ENCODE assay signal across 16 cellular contexts in the genomic region with DNA sequence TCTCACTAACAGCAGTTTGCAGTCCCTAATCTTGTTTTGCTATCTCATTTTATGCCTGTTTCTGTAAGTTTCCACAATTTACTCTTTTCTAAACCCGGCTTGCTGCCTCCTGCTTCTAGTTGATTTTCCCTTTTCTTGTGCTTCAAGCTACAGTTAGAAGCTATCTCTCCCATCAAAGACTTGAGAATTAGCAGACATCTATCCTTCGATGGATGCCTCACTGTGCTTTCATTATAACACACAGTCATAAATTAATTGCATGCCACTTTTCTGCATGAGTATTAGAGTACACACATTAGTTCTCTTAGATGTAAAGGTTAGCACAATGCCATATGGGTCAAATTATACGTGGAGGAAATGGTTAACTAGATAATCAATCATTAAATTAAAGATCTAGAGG. TPM values are rescaled to one million over a fixed set of nuclear protein-coding genes. Genes with fewer than 3 reads are reported as not detected.
A peak's percentile ranks its signal among the peaks of the same experiment; 100 is the strongest.
DNase-seq lines count a peak whose midpoint lies in the region; ATAC-seq, FAIRE-seq and TF ChIP-seq lines count a peak whose summit lies in the region.
"Had no signal": no experiment of that assay in that cellular context is flagged by ENCODE, and none has a peak within 500 bp of the region (broad histone marks: within the 10 kb centered on the region; RNA-seq: fewer than 3 reads in every experiment).

No MANE protein-coding gene starts in this region.

- H3K9me3 ChIP-seq in A673 (ENCODE audit: low read depth, low read length, poor library complexity, severe bottlenecking) (no peaks in the 10 kb centered on the region), SK-N-MC (ENCODE audit: low read depth, low read length) (no peaks in the 10 kb centered on the region), iPS-20b (ENCODE audit: insufficient read depth, low read depth, low read length) (no peaks in the 10 kb centered on the region), pancreas (no peaks in the 10 kb centered on the region)
- no peaks in the 10 kb centered on the region for H3K9me3 ChIP-seq in CD4-positive, alpha-beta T cell (ENCODE audit: control insufficient read depth, low read length)
- H3K9me3 ChIP-seq: neutrophil, suprapubic skin had no signal

- no peak for TF ChIP-seq CTCF in A673 (conservative IDR thresholded peaks at IDR 0.05; ENCODE audit: low read depth, low read length)
- no peak for TF ChIP-seq CTCF in CD4-positive, alpha-beta T cell (IDR thresholded peaks at IDR 0.05)
- TF ChIP-seq CTCF in omental fat pad (IDR thresholded peaks at IDR 0.05), result no peak
- no peak for TF ChIP-seq CTCF in activated CD8-positive, alpha-beta T cell treated with anti-CD3 and anti-CD28 coated beads for 36 hours (IDR thresholded peaks at IDR 0.05)
- no peak for TF ChIP-seq CTCF in pancreas (IDR thresholded peaks at IDR 0.05)

- H3K27me3 ChIP-seq in A673 (replicated peaks; ENCODE audit: insufficient read depth, low read depth, low read length, poor library complexity) (no peaks in the 10 kb centered on the region), iPS-20b (ENCODE audit: insufficient read depth, low read length) (no peaks in the 10 kb centered on the region), pancreas (no peaks in the 10 kb centered on the region)
- H3K27me3 ChIP-seq in CD4-positive, alpha-beta T cell (ENCODE audit: control insufficient read depth, insufficient read depth, low read length), result no peaks in the 10 kb centered on the region
- H3K27me3 ChIP-seq: neutrophil, suprapubic skin had no signal

- WGBS in pancreas, 2 donors, result 40% methylated on average over 3 of the region's 3 CpGs

- H3K9me3 Mint-ChIP-seq in CD4-positive, alpha-beta T cell, result peaks cover 3% of the 10 kb centered on the region
- H3K9me3 Mint-ChIP-seq in activated CD8-positive, alpha-beta T cell treated with anti-CD3 and anti-CD28 coated beads for 36 hours, result no peaks in the 10 kb centered on the region

- H3K36me3 ChIP-seq in A673 (ENCODE audit: insufficient read depth, low read length, poor library complexity, severe bottlenecking) (no peaks in the 10 kb centered on the region), SK-N-MC (ENCODE audit: insufficient read depth, low read length) (no peaks in the 10 kb centered on the region), iPS-20b (ENCODE audit: insufficient read depth, low read depth, low read length) (no peaks in the 10 kb centered on the region), pancreas (no peaks in the 10 kb centered on the region)
- H3K36me3 ChIP-seq: neutrophil, suprapubic skin had no signal

- peak overlapping the region; percentile 9 for H3K4me3 ChIP-seq in A673 (ENCODE audit: low read depth, low read length, poor library complexity, severe bottlenecking)
- peak overlapping the region; percentile 62 for H3K4me3 ChIP-seq in SK-N-MC
- H3K4me3 ChIP-seq in iPS-20b (ENCODE audit: low read length), result no peak overlapping the region
- H3K4me3 ChIP-seq in pancreas, result no peak overlapping the region
- H3K4me3 ChIP-seq: suprapubic skin had no signal

- intact Hi-C loops in A673 (cut with micrococcal nuclease; ENCODE audit: unreplicated experiment), result no loop called here
- intact Hi-C loops in CD4-positive, alpha-beta T cell (cut with DNase I, micrococcal nuclease), result no loop called here
- intact Hi-C loops in activated CD8-positive, alpha-beta T cell treated with anti-CD3 and anti-CD28 coated beads for 36 hours (cut with micrococcal nuclease), result no loop called here
- intact Hi-C loops in pancreas (cut with DNase I), result no loop called here

- POLR2A ChIA-PET in A673 (lab: Charles Lee; ENCODE audit: low non-redundant PET), result interaction anchor here (0.6 kb wide), 1 partner anchor 9 kb away, joined by 3 read pairs; no protein-coding TSS in a partner anchor
- POLR2A ChIA-PET in CD4-positive, alpha-beta T cell (lab: Charles Lee), result no interaction called here
- POLR2A ChIA-PET in activated CD8-positive, alpha-beta T cell treated with anti-CD3 and anti-CD28 coated beads for 36 hours (lab: Charles Lee), result no interaction called here

- no peak overlapping the region for H3K27ac Mint-ChIP-seq in CD4-positive, alpha-beta T cell
- H3K27ac Mint-ChIP-seq in activated CD8-positive, alpha-beta T cell treated with anti-CD3 and anti-CD28 coated beads for 36 hours, result no peak overlapping the region
- H3K27ac Mint-ChIP-seq: activated naive CD8-positive, alpha-beta T cell; CD14-positive monocyte had no signal

- H3K4me1 Mint-ChIP-seq in CD4-positive, alpha-beta T cell (ENCODE audit: low read depth), result no peaks in the 10 kb centered on the region
- no peaks in the 10 kb centered on the region for H3K4me1 Mint-ChIP-seq in activated CD8-positive, alpha-beta T cell treated with anti-CD3 and anti-CD28 coated beads for 36 hours (ENCODE audit: low read depth)
- H3K4me1 Mint-ChIP-seq: CD14-positive monocyte had no signal

- no peak overlapping the region for H3K4me3 Mint-ChIP-seq in CD4-positive, alpha-beta T cell
- no peak overlapping the region for H3K4me3 Mint-ChIP-seq in activated CD8-positive, alpha-beta T cell treated with anti-CD3 and anti-CD28 coated beads for 36 hours
- H3K4me3 Mint-ChIP-seq: activated naive CD8-positive, alpha-beta T cell; CD14-positive monocyte had no signal

- DNase-seq in A673 (ENCODE audit: low spot score) (peak; percentile 52), HT-29 (ENCODE audit: low spot score) (peak; percentile 53), SK-N-MC (ENCODE audit: low read depth, low spot score) (no peak), omental fat pad (ENCODE audit: low spot score) (no peak), pancreas (no peak)
- DNase-seq in CD4-positive, alpha-beta T cell, result no peak
- no peak for DNase-seq in activated CD8-positive, alpha-beta T cell treated with anti-CD3 and anti-CD28 coated beads for 36 hours
- DNase-seq: DMS79 treated with DMSO at 0.1 percent for 48 hours, foreskin fibroblast, left cardiac atrium, NCI-H774 had no signal

- no peaks in the 10 kb centered on the region for H3K36me3 Mint-ChIP-seq in CD4-positive, alpha-beta T cell (ENCODE audit: low read depth)
- H3K36me3 Mint-ChIP-seq in activated CD8-positive, alpha-beta T cell treated with anti-CD3 and anti-CD28 coated beads for 36 hours (ENCODE audit: low read depth), result no peaks in the 10 kb centered on the region
- H3K36me3 Mint-ChIP-seq: CD14-positive monocyte had no signal

- BruUV-seq in A673 (replicated peaks; lab: Mats Ljungman, UMichigan), result no TSS peak

- no peaks in the 10 kb centered on the region for H3K27me3 Mint-ChIP-seq in CD4-positive, alpha-beta T cell
- H3K27me3 Mint-ChIP-seq in activated CD8-positive, alpha-beta T cell treated with anti-CD3 and anti-CD28 coated beads for 36 hours, result no peaks in the 10 kb centered on the region
- H3K27me3 Mint-ChIP-seq: activated naive CD8-positive, alpha-beta T cell had no signal

- ATAC-seq in CD4-positive, alpha-beta T cell (ENCODE audit: poor library complexity), result no peak
- ATAC-seq in omental fat pad (ENCODE audit: low FRiP score), result no peak
- ATAC-seq in activated CD8-positive, alpha-beta T cell treated with anti-CD3 and anti-CD28 coated beads for 36 hours, result no peak
- ATAC-seq in pancreas, result no peak
- ATAC-seq: left cardiac atrium had no signal

- CTCF ChIA-PET in A673 (lab: Charles Lee), result no interaction called here
- CTCF ChIA-PET in CD4-positive, alpha-beta T cell (lab: Charles Lee), result no interaction called here
- CTCF ChIA-PET in activated CD8-positive, alpha-beta T cell treated with anti-CD3 and anti-CD28 coated beads for 36 hours (lab: Charles Lee), result no interaction called here

- H3K4me1 ChIP-seq in A673 (ENCODE audit: insufficient read depth, low read length, poor library complexity, severe bottlenecking) (peaks cover 61% of the 10 kb centered on the region), iPS-20b (ENCODE audit: insufficient read depth, low read length) (peaks cover 57% of the 10 kb centered on the region), pancreas (no peaks in the 10 kb centered on the region)
- H3K4me1 ChIP-seq: suprapubic skin had no signal

- no peak for FAIRE-seq in pancreas (lab: Jason Lieb, UNC)

- peak overlapping the region; percentile 5 for H3K9ac ChIP-seq in SK-N-MC (ENCODE audit: insufficient read length)
- peak overlapping the region; percentile 51; the same call in 1 of the 2 replicates for H3K9ac ChIP-seq in iPS-20b (ENCODE audit: low read depth, low read length)

- H3K27ac ChIP-seq in A673 (ENCODE audit: low read depth, low read length, poor library complexity, severe bottlenecking) (peak overlapping the region; percentile 76), SK-N-MC (peak overlapping the region; percentile 80), iPS-20b (ENCODE audit: low read length) (peak overlapping the region; percentile 65), pancreas (no peak overlapping the region)
- H3K27ac ChIP-seq in CD4-positive, alpha-beta T cell (ENCODE audit: low read depth, low read length), result no peak overlapping the region
- H3K27ac ChIP-seq: neutrophil, suprapubic skin had no signal

RNA-seq across cellular contexts. Expression of a gene that starts 48.7 kb away (rescaled TPM):
- total RNA-seq in A673 (2021), result 22.8 and 26.9 TPM in 2 replicates
- total RNA-seq in HT-29 (2014; rRNA removed; shearing (Covaris generic)), result 7.2 and 9.4 TPM in 2 replicates
- total RNA-seq in CD4-positive, alpha-beta T cell, result under 1 TPM; 0.50 to 0.60 TPM
- 10 to 100 TPM in 1 of 4 donors, 1 to 10 TPM in 3; 4.3 to 11.4 (median 7.4) TPM for total RNA-seq in omental fat pad
- 1 to 10 TPM; 1.2 to 1.7 TPM for total RNA-seq in activated CD8-positive, alpha-beta T cell treated with anti-CD3 and anti-CD28 coated beads for 36 hours
- total RNA-seq in pancreas, result under 1 TPM; 0.05 to 0.79 (median 0.53) TPM
- under 1 TPM; 0.11 to 0.40 TPM for polyA plus RNA-seq in pancreas
- polyA plus RNA-seq: CD14-positive monocyte had no signal

Comparison
In these comparisons a context has a peak if more than half of its experiments do, and no peak if none do; other contexts are left out.
1. DNase-seq: peak in A673 (single experiment) and HT-29 (single experiment); none in SK-N-MC (single experiment), CD4-positive, alpha-beta T cell (0 of 10), omental fat pad (single experiment), activated CD8-positive, alpha-beta T cell treated with anti-CD3 and anti-CD28 coated beads for 36 hours (single experiment) and pancreas (0 of 6).
2. H3K27ac ChIP-seq: peak in A673 (single experiment), SK-N-MC (single experiment) and iPS-20b (single experiment); none in CD4-positive, alpha-beta T cell (single experiment) and pancreas (0 of 4).
3. H3K4me3 ChIP-seq: peak in A673 (single experiment) and SK-N-MC (single experiment); none in iPS-20b (single experiment) and pancreas (0 of 4).